ENCODE assay signal across 1 cellular context in the genomic region with DNA sequence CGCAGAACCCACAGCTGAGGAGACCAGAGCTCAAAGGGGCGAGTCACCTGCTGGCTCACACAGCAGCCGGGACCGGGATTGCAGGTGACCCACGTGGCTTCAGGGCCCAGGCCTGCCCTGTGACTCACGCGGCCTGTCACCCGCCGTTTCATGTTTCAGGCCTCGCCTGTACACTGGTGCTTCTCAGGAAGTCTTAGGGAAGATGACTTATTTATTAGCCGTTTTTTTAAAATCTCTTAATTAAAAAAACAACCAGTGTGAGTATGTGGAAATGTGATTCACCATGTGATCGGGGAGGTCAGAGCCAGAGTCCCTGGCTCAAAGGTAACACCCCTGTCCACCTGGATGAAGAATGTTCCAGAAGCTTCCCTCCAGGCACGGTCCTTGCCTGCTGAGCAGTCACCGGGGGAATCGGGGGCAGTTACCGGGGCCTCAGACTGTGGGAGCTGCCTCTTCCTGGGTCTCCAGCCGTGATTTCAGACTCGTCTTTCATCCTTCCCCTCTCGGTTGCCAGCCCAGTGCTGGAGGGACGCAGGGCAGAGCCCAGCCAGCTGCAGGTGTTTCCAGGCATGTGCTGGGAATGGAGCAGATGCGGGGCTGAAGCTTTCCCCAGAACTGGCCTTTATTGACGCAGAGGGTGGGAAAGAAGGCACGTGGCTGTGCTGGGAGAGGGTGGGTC.
A peak's percentile ranks its signal among the peaks of the same experiment; 100 is the strongest.
TF ChIP-seq lines count a peak whose summit lies in the region.

No MANE protein-coding gene starts in this region.

TF ChIP-seq in IMR-90, 13 proteins besides CTCF, POLR2A, EP300 and RAD21:
- peak; percentile 66 for TF ChIP-seq CEBPB (IDR thresholded peaks at IDR 0.05; ENCODE audit: low read depth, low read length)
- TF ChIP-seq FOS (IDR thresholded peaks at IDR 0.05; ENCODE audit: low read depth, low read length): peak; percentile 82
- TF ChIP-seq CHD1 (IDR thresholded peaks at IDR 0.05; ENCODE audit: low read depth, low read length): no peak
- TF ChIP-seq MAFK (IDR thresholded peaks at IDR 0.05; ENCODE audit: low read depth, low read length): no peak
- no peak for TF ChIP-seq SMC3 (IDR thresholded peaks at IDR 0.05; ENCODE audit: low read depth, low read length)
- peak; percentile 84 for TF ChIP-seq BHLHE40 (IDR thresholded peaks at IDR 0.05; ENCODE audit: low read depth, low read length)
- peak; percentile 88 for TF ChIP-seq USF2 (IDR thresholded peaks at IDR 0.05; ENCODE audit: low read depth, low read length)
- peak; percentile 89 for TF ChIP-seq MXI1 (IDR thresholded peaks at IDR 0.05; ENCODE audit: borderline replicate concordance, low read depth, low read length)
